9 cellular contexts compared by ENCODE assay signal in genomic region chr4:151407466-151408379, GRCh38. TPM values are rescaled to one million over a fixed set of nuclear protein-coding genes. Genes with fewer than 3 reads are reported as not detected.
DNase-seq lines count a peak whose midpoint lies in the region; ATAC-seq and TF ChIP-seq lines count a peak whose summit lies in the region.
"Had no signal": no experiment of that assay in that cellular context is flagged by ENCODE, and none has a peak within 500 bp of the region (broad histone marks: within the 10 kb centered on the region; RNA-seq: fewer than 3 reads in every experiment).

No MANE protein-coding gene starts in this region.

- H3K36me3 ChIP-seq in DOHH2 (ENCODE audit: control insufficient read depth, low read length): no peaks in the 10 kb centered on the region
- no peaks in the 10 kb centered on the region for H3K36me3 ChIP-seq in neuronal stem cell (replicated peaks in 1 of 2; ENCODE audit: control insufficient read depth in 2 of 2, insufficient read depth in 2 of 2, low read length in 2 of 2)

- H3F3A ChIP-seq in DOHH2 (ENCODE audit: control insufficient read depth, insufficient read depth): no peaks in the 10 kb centered on the region

- H2AFZ ChIP-seq in neuronal stem cell (ENCODE audit: low read length): peak overlapping the region; percentile 86

- no peak overlapping the region for H3K4ac ChIP-seq in neuronal stem cell (ENCODE audit: low read length)

- H2BK5ac ChIP-seq in neuronal stem cell (ENCODE audit: low read length): no peak overlapping the region

- no peak overlapping the region for H3K9ac ChIP-seq in neuronal stem cell (ENCODE audit: low read depth, low read length, poor library complexity)

- no peaks in the 10 kb centered on the region for H3K9me3 ChIP-seq in DOHH2 (ENCODE audit: control insufficient read depth, insufficient read depth, low read length)
- no peaks in the 10 kb centered on the region for H3K9me3 ChIP-seq in neuronal stem cell (replicated peaks in 1 of 2; ENCODE audit: control insufficient read depth in 2 of 2, insufficient read depth in 1 of 2, low read depth in 1 of 2, low read length in 2 of 2)

- no peak overlapping the region for H3K23ac ChIP-seq in neuronal stem cell (ENCODE audit: low read depth, low read length, poor library complexity)

- H3K27ac ChIP-seq in DOHH2 (ENCODE audit: low read depth, low read length) (no peak overlapping the region), neuronal stem cell (replicated peaks; ENCODE audit: low read length) (no peak overlapping the region)

- ATAC-seq in GM21381 (IDR thresholded peaks at IDR 0.05; ENCODE audit: unreplicated experiment) (peak; percentile 88), HG03571 (IDR thresholded peaks at IDR 0.05; ENCODE audit: unreplicated experiment) (peak; percentile 84)

- no peak overlapping the region for H3K18ac ChIP-seq in neuronal stem cell (ENCODE audit: low read length)

- H3K27me3 ChIP-seq in DOHH2 (ENCODE audit: control insufficient read depth, low read length) (peaks cover 36% of the 10 kb centered on the region), neuronal stem cell (ENCODE audit: control insufficient read depth in 3 of 3, insufficient read depth in 3 of 3, low read depth in 1 of 3, low read length in 3 of 3) (peaks cover 0 to 57% (median 27%) of the 10 kb centered on the region in 3 experiments)

- peak; percentile 51 to 66 for DNase-seq in activated CD4-positive, alpha-beta T cell treated with anti-CD3 and anti-CD28 coated beads, Interleukin-2, amount 50 U/mL, for 48 hours
- DNase-seq in fibroblast of the aortic adventitia (ENCODE audit: low read depth) (no peak), neuronal stem cell (ENCODE audit: low spot score) (no peak), NCI-H1105 (lab: John Stamatoyannopoulos, UW) (no peak), COLO829 (ENCODE audit: low spot score) (no peak)

- H2BK120ac ChIP-seq in neuronal stem cell (ENCODE audit: low read depth, low read length): no peak overlapping the region

- peak overlapping the region; percentile 70 for H3K4me2 ChIP-seq in DOHH2 (ENCODE audit: low read length)
- H3K4me2 ChIP-seq in neuronal stem cell (ENCODE audit: insufficient read depth, low read length, poor library complexity, severe bottlenecking): peak overlapping the region; percentile 89

- no peak overlapping the region for H2BK12ac ChIP-seq in neuronal stem cell (ENCODE audit: low read length)

- no peak overlapping the region for H4K91ac ChIP-seq in neuronal stem cell (ENCODE audit: low read depth, low read length, poor library complexity)

- H4K20me1 ChIP-seq in DOHH2 (ENCODE audit: control insufficient read depth, insufficient read depth, low read depth, low read length): no peaks in the 10 kb centered on the region

- H3K79me2 ChIP-seq in DOHH2 (ENCODE audit: control insufficient read depth, low read length): no peaks in the 10 kb centered on the region

- no peak overlapping the region for H2BK15ac ChIP-seq in neuronal stem cell (ENCODE audit: low read length)

- TF ChIP-seq CTCF in DOHH2 (IDR thresholded peaks at IDR 0.05; ENCODE audit: low read depth, low read length, poor library complexity, severe bottlenecking) (no peak), fibroblast of the aortic adventitia (IDR thresholded peaks at IDR 0.05; ENCODE audit: insufficient read depth, low read length) (no peak)

- no peak overlapping the region for H4K8ac ChIP-seq in neuronal stem cell (ENCODE audit: low read depth, low read length)

- no peaks in the 10 kb centered on the region for H3K9me2 ChIP-seq in DOHH2 (replicated peaks; ENCODE audit: control insufficient read depth, low read length)

- H3K4me1 ChIP-seq in DOHH2 (ENCODE audit: control insufficient read depth, low read length) (peaks cover 9% of the 10 kb centered on the region), neuronal stem cell (ENCODE audit: control insufficient read depth in 2 of 2, insufficient read depth in 1 of 2, low read depth in 1 of 2, low read length in 2 of 2) (peaks cover 2 to 11% of the 10 kb centered on the region in 2 donors)

- H3K4me3 ChIP-seq in DOHH2 (ENCODE audit: low read length) (peak overlapping the region; percentile 66), fibroblast of the aortic adventitia (ENCODE audit: low read depth, low read length) (peak overlapping the region; percentile 66), neuronal stem cell (ENCODE audit: low read length in 2 of 2) (peak overlapping the region in 1 of 2 donors; percentile 74)

- WGBS in neuronal stem cell (ENCODE audit: extremely low coverage in 2 of 2, insufficient read length in 2 of 2, insufficient replicate concordance in 1 of 2), 2 donors: no CpG with 5 or more reads among the region's 29 CpGs

- no peak overlapping the region for H2AK5ac ChIP-seq in neuronal stem cell (ENCODE audit: low read depth, low read length)

- no peaks in the 10 kb centered on the region for H3K79me1 ChIP-seq in neuronal stem cell (ENCODE audit: low read depth, low read length)

- H3K14ac ChIP-seq in neuronal stem cell (ENCODE audit: low read length): no peak overlapping the region

RNA-seq across cellular contexts. Expression of gene FHIP1A, which starts 1.3 kb away (rescaled TPM):
- 0.33 and 0.99 TPM in 2 replicates for total RNA-seq in fibroblast of the aortic adventitia (ENCODE audit: low replicate concordance)
- 1.2 TPM for polyA plus RNA-seq in neuronal stem cell (2013, experiment 1 of 2)
- polyA plus RNA-seq in neuronal stem cell (2013, experiment 2 of 2): 1.3 TPM
- total RNA-seq: T-helper 1 cell treated with Interleukin-12 subunit alpha and Interleukin-12 subunit beta and Interleukin-4 antibody, amounts not matched to agents 30 ng/mL and 1 ng/mL, for 36 hours had no signal

Comparison
In these comparisons a context has a peak if more than half of its experiments do, and no peak if none do; other contexts are left out.
1. DNase-seq: peak in activated CD4-positive, alpha-beta T cell treated with anti-CD3 and anti-CD28 coated beads, Interleukin-2, amount 50 U/mL, for 48 hours (2 of 2); none in fibroblast of the aortic adventitia (single experiment), neuronal stem cell (single experiment), NCI-H1105 (single experiment) and COLO829 (single experiment).